In the genomic region with DNA sequence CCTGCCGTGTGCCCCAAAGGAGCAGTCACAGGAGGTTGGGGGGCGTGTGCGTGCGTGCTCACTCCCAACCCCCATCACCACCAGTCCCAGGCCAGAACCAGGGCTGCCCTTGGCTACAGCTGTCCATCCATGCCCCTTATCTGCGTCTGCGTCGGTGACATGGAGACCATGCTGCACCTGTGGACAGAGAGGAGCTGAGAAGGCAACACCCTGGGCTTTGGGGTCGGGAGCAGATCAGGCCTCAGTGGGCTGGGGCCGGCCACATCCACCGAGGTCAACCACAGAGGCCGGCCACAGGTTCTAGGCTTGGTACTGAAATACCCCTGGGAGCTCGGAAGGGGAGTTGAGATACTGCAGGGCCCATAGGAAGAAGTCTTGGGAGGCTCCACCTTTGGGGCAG, we compare ENCODE assay signal across 17 cellular contexts. TPM values are rescaled to one million over a fixed set of nuclear protein-coding genes. Genes with fewer than 3 reads are reported as not detected.
DNase-seq lines count a peak whose midpoint lies in the region; ATAC-seq and TF ChIP-seq lines count a peak whose summit lies in the region.
"Had no signal": no experiment of that assay in that cellular context is flagged by ENCODE, and none has a peak within 500 bp of the region (broad histone marks: within the 10 kb centered on the region; RNA-seq: fewer than 3 reads in every experiment).

No MANE protein-coding gene starts in this region.

- H3K27ac Mint-ChIP-seq in osteocyte (ENCODE audit: unreplicated experiment): peak overlapping the region; percentile 29
- H3K27ac Mint-ChIP-seq: activated naive CD8-positive, alpha-beta T cell treated with anti-CD3 and anti-CD28 coated beads for 36 hours; CD8-positive, alpha-beta T cell had no signal

- no peaks in the 10 kb centered on the region for H3K27me3 Mint-ChIP-seq in osteocyte (ENCODE audit: unreplicated experiment)
- H3K27me3 Mint-ChIP-seq: activated naive CD8-positive, alpha-beta T cell treated with anti-CD3 and anti-CD28 coated beads for 36 hours had no signal

- ATAC-seq in GM18909 (IDR thresholded peaks at IDR 0.05; ENCODE audit: poor library complexity, unreplicated experiment): no peak
- ATAC-seq: CD8-positive, alpha-beta T cell had no signal

- CTCF ChIA-PET in HEK293T (lab: Yijun Ruan, JAX): no interaction called here

- H3K36me3 Mint-ChIP-seq in osteocyte (ENCODE audit: unreplicated experiment): peaks cover 8% of the 10 kb centered on the region
- H3K36me3 Mint-ChIP-seq: CD8-positive, alpha-beta T cell had no signal

- TF ChIP-seq CTCF in GM13976 (IDR thresholded peaks at IDR 0.05; ENCODE audit: borderline replicate concordance, control extremely low read depth, extremely low read depth, insufficient read depth, missing control alignments) (no peak), esophagus muscularis mucosa (IDR thresholded peaks at IDR 0.05) (no peak), osteocyte (IDR thresholded peaks at IDR 0.05) (no peak)

- POLR2A ChIA-PET in HEK293T (lab: Yijun Ruan, JAX): no interaction called here

- H3K4me1 Mint-ChIP-seq in osteocyte (ENCODE audit: unreplicated experiment): no peaks in the 10 kb centered on the region
- H3K4me1 Mint-ChIP-seq: activated naive CD8-positive, alpha-beta T cell treated with anti-CD3 and anti-CD28 coated beads for 36 hours had no signal

- peaks cover 40% of the 10 kb centered on the region; the same call in 1 of the 2 replicates for H3K36me3 ChIP-seq in ACC112 (ENCODE audit: insufficient read depth, low read length)
- H3K36me3 ChIP-seq in esophagus muscularis mucosa: peaks cover 38 to 49% (median 45%) of the 10 kb centered on the region in 4 donors
- H3K36me3 ChIP-seq: thyroid gland had no signal

- no peaks in the 10 kb centered on the region for H3K9me3 Mint-ChIP-seq in osteocyte (ENCODE audit: unreplicated experiment)
- H3K9me3 Mint-ChIP-seq: CD8-positive, alpha-beta T cell had no signal

- H3K27ac ChIP-seq in ACC112 (ENCODE audit: low read depth, low read length) (peak overlapping the region; percentile 38), esophagus muscularis mucosa (replicated peaks in 1 of 4) (peak overlapping the region; percentile 20 to 46 (median 42))
- H3K27ac ChIP-seq: SK-N-MC, thyroid gland had no signal

- intact Hi-C loops in esophagus muscularis mucosa (cut with DNase I): no loop called here

- no peak for TF ChIP-seq EP300 in esophagus muscularis mucosa (IDR thresholded peaks at IDR 0.05)

- DNase-seq in GM13976 (ENCODE audit: low spot score) (peak; percentile 23), esophagus muscularis mucosa (ENCODE audit: extremely low spot score) (no peak), osteocyte (ENCODE audit: extremely low spot score, unreplicated experiment) (peak; percentile 73), SW 1271 (lab: John Stamatoyannopoulos, UW) (no peak), NCI-H2171 treated with DMSO at 0.1 percent for 48 hours (lab: John Stamatoyannopoulos, UW) (no peak), HEK293T (ENCODE audit: extremely low spot score) (no peak)
- DNase-seq: activated naive CD8-positive, alpha-beta T cell treated with anti-CD3 and anti-CD28 coated beads for 36 hours; HCEC 1CT; NCI-H1417 treated with DMSO at 0.1 percent for 48 hours; NCI-H510A treated with DMSO at 0.1 percent for 48 hours; occipital lobe; stimulated activated naive CD4-positive, alpha-beta T cell; thyroid gland had no signal

- WGBS in esophagus muscularis mucosa: 91% methylated on average over 12 of the region's 12 CpGs

- TF ChIP-seq POLR2A in esophagus muscularis mucosa (IDR thresholded peaks at IDR 0.05; ENCODE audit: low read depth): no peak

- in situ Hi-C loops in GM13976 (cut with MboI; ENCODE audit: low sequenced_read_pairs, unreplicated experiment): no loop called here

- H3K27me3 ChIP-seq in ACC112 (ENCODE audit: insufficient read depth, low read length): no peaks in the 10 kb centered on the region
- no peaks in the 10 kb centered on the region for H3K27me3 ChIP-seq in esophagus muscularis mucosa
- H3K27me3 ChIP-seq: thyroid gland had no signal

- H3K4me1 ChIP-seq in ACC112 (ENCODE audit: control insufficient read depth, insufficient read depth, low read length, unreplicated experiment): no peaks in the 10 kb centered on the region
- peaks cover 0 to 22% (median 16%) of the 10 kb centered on the region in 4 donors for H3K4me1 ChIP-seq in esophagus muscularis mucosa
- H3K4me1 ChIP-seq: thyroid gland had no signal

- H3K79me2 ChIP-seq in ACC112 (ENCODE audit: control insufficient read depth, insufficient read depth, low read length, unreplicated experiment): no peaks in the 10 kb centered on the region

- H3K4me3 ChIP-seq in ACC112 (ENCODE audit: low read depth, low read length): no peak overlapping the region
- H3K4me3 ChIP-seq in esophagus muscularis mucosa: no peak overlapping the region
- H3K4me3 ChIP-seq: SK-N-MC, thyroid gland had no signal

- no peak overlapping the region for H2AFZ ChIP-seq in ACC112 (ENCODE audit: low read length, unreplicated experiment)

- no peak overlapping the region for H3K4me3 Mint-ChIP-seq in osteocyte (ENCODE audit: unreplicated experiment)
- H3K4me3 Mint-ChIP-seq: activated naive CD8-positive, alpha-beta T cell treated with anti-CD3 and anti-CD28 coated beads for 36 hours; CD8-positive, alpha-beta T cell had no signal

- no peaks in the 10 kb centered on the region for H3K9me3 ChIP-seq in esophagus muscularis mucosa
- H3K9me3 ChIP-seq: thyroid gland had no signal

TF ChIP-seq in HEK293T, 16 proteins besides CTCF, POLR2A, EP300 and RAD21:
- TF ChIP-seq ZNF384 (IDR thresholded peaks at IDR 0.05): no peak
- TF ChIP-seq ELF4 (IDR thresholded peaks at IDR 0.05): no peak
- no peak for TF ChIP-seq SP1 (IDR thresholded peaks at IDR 0.05)
- TF ChIP-seq, protein P1, sequence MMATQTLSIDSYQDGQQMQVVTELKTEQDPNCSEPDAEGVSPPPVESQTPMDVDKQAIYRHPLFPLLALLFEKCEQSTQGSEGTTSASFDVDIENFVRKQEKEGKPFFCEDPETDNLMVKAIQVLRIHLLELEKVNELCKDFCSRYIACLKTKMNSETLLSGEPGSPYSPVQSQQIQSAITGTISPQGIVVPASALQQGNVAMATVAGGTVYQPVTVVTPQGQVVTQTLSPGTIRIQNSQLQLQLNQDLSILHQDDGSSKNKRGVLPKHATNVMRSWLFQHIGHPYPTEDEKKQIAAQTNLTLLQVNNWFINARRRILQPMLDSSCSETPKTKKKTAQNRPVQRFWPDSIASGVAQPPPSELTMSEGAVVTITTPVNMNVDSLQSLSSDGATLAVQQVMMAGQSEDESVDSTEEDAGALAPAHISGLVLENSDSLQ (IDR thresholded peaks at IDR 0.05): no peak
- no peak for TF ChIP-seq NFRKB (IDR thresholded peaks at IDR 0.05)

RNA-seq across cellular contexts. Expression of a gene that starts 23.5 kb away (rescaled TPM):
- total RNA-seq in esophagus muscularis mucosa (1,000 to 10,000 TPM in 2 of 4 donors, 100 to 1,000 TPM in 2; 646 to 1,432 (median 1,078) TPM), osteocyte (1,503 and 1,582 TPM in 2 replicates)

Comparison
In these comparisons a context has a peak if more than half of its experiments do, and no peak if none do; other contexts are left out.
1. DNase-seq: peak in GM13976 (single experiment) and osteocyte (single experiment); none in esophagus muscularis mucosa (single experiment), SW 1271 (0 of 2), NCI-H2171 treated with DMSO at 0.1 percent for 48 hours (single experiment) and HEK293T (single experiment).